Comparison of ENCODE assay signal across 1 cellular context in genomic region chr4:48727666-48728459, GRCh38.
TF ChIP-seq lines count a peak whose summit lies in the region.

No MANE protein-coding gene starts in this region.

TF ChIP-seq in WTC11, 78 proteins besides CTCF, POLR2A, EP300 and RAD21 (continued from another document):
- TF ChIP-seq ARID4B (CRISPR knock-in tag; IDR thresholded peaks at IDR 0.05; ENCODE audit: borderline replicate concordance): no peak
- no peak for TF ChIP-seq RORB (CRISPR knock-in tag; IDR thresholded peaks at IDR 0.05)
- no peak for TF ChIP-seq ZNF512 (CRISPR knock-in tag; IDR thresholded peaks at IDR 0.05; ENCODE audit: borderline replicate concordance)
- TF ChIP-seq, protein P1, sequence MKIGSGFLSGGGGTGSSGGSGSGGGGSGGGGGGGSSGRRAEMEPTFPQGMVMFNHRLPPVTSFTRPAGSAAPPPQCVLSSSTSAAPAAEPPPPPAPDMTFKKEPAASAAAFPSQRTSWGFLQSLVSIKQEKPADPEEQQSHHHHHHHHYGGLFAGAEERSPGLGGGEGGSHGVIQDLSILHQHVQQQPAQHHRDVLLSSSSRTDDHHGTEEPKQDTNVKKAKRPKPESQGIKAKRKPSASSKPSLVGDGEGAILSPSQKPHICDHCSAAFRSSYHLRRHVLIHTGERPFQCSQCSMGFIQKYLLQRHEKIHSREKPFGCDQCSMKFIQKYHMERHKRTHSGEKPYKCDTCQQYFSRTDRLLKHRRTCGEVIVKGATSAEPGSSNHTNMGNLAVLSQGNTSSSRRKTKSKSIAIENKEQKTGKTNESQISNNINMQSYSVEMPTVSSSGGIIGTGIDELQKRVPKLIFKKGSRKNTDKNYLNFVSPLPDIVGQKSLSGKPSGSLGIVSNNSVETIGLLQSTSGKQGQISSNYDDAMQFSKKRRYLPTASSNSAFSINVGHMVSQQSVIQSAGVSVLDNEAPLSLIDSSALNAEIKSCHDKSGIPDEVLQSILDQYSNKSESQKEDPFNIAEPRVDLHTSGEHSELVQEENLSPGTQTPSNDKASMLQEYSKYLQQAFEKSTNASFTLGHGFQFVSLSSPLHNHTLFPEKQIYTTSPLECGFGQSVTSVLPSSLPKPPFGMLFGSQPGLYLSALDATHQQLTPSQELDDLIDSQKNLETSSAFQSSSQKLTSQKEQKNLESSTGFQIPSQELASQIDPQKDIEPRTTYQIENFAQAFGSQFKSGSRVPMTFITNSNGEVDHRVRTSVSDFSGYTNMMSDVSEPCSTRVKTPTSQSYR (CRISPR knock-in tag; IDR thresholded peaks at IDR 0.05): no peak
- no peak for TF ChIP-seq ESRRA (CRISPR knock-in tag; IDR thresholded peaks at IDR 0.05; ENCODE audit: borderline replicate concordance)
- TF ChIP-seq NR2C2 (CRISPR knock-in tag; IDR thresholded peaks at IDR 0.05): no peak
- no peak for TF ChIP-seq SMAD4 (CRISPR knock-in tag; IDR thresholded peaks at IDR 0.05)
